Comparison of ENCODE assay signal across 19 cellular contexts in genomic region chr12:80277732-80278131, GRCh38.
"Had no signal": no experiment of that assay in that cellular context is flagged by ENCODE, and none has a peak within 500 bp of the region (broad histone marks: within the 10 kb centered on the region; RNA-seq: fewer than 3 reads in every experiment).

No MANE protein-coding gene starts in this region.

- ATAC-seq: heart left ventricle; left lobe of liver; mucosa of descending colon; naive thymus-derived CD8-positive, alpha-beta T cell; psoas muscle; right lobe of liver had no signal

- H3K27ac ChIP-seq: heart left ventricle, neutrophil, psoas muscle, right lobe of liver, spleen, stomach had no signal

- H3K27me3 ChIP-seq: heart left ventricle, neutrophil, right lobe of liver, spleen, stomach had no signal

- H3K36me3 ChIP-seq: heart left ventricle, neutrophil, right lobe of liver, spleen, stomach had no signal

- DNase-seq: endodermal cell; heart left ventricle; hypothalamus; islet precursor cell; mammary epithelial cell; mucosa of descending colon; naive thymus-derived CD8-positive, alpha-beta T cell; psoas muscle; retina; right lobe of liver; spleen; stimulated activated CD4-positive, alpha-beta T cell treated with anti-CD3 and anti-CD28 coated beads, Interleukin-2, amount 100 ng/mL, for 24 hours; stimulated activated CD4-positive, alpha-beta T cell treated with anti-CD3 and anti-CD28 coated beads, Interleukin-4, amount 100 ng/mL, for 4 hours; stimulated activated naive CD4-positive, alpha-beta T cell; stomach; substantia nigra; trophoblast cell had no signal

- H3K9me3 ChIP-seq: mucosa of descending colon, neutrophil, right lobe of liver had no signal

- H3K4me3 ChIP-seq: heart left ventricle, mucosa of descending colon, psoas muscle, right lobe of liver, spleen, stomach had no signal

- H3K4me1 ChIP-seq: heart left ventricle, psoas muscle, right lobe of liver, spleen, stomach had no signal
